36 cellular contexts compared by ENCODE assay signal in genomic region chr10:35667971-35668370, GRCh38.
"Had no signal": no experiment of that assay in that cellular context is flagged by ENCODE, and none has a peak within 500 bp of the region (broad histone marks: within the 10 kb centered on the region; RNA-seq: fewer than 3 reads in every experiment).

No MANE protein-coding gene starts in this region.

- DNase-seq: activated B cell treated with CpG ODN at 0.5 μM for 24 hours; activated CD4-positive, alpha-beta memory T cell treated with anti-CD3 and anti-CD28 coated beads, Interleukin-2, amount 10 ng/mL, durations not matched to agents 7 days and 5 days; activated CD4-positive, alpha-beta T cell treated with anti-CD3 and anti-CD28 coated beads for 4 hours; activated CD4-positive, alpha-beta T cell treated with anti-CD3 and anti-CD28 coated beads, Interleukin-2, amount 10 ng/mL, durations not matched to agents 24 days and 14 days; activated CD4-positive, alpha-beta T cell treated with anti-CD3 and anti-CD28 coated beads, Interleukin-2, amount 50 U/mL, for 1 hour; activated CD4-positive, alpha-beta T cell treated with anti-CD3 and anti-CD28 coated beads, Interleukin-2, amount 50 U/mL, for 4 hours; activated CD4-positive, CD25-positive, alpha-beta regulatory T cell treated with anti-CD3 and anti-CD28 coated beads, Interleukin-2, amount 50 U/mL, for 72 hours; activated CD8-positive, alpha-beta memory T cell treated with anti-CD3 and anti-CD28 coated beads for 24 hours; activated CD8-positive, alpha-beta memory T cell treated with anti-CD3 and anti-CD28 coated beads, Interleukin-2, amount 10 ng/mL, durations not matched to agents 7 days and 5 days; activated CD8-positive, alpha-beta memory T cell treated with anti-CD3 and anti-CD28 coated beads, Interleukin-2, amount 50 U/mL, for 48 hours; activated CD8-positive, alpha-beta T cell treated with anti-CD3 and anti-CD28 coated beads, Interleukin-2, amount 10 ng/mL, durations not matched to agents 7 days and 5 days; activated effector memory CD4-positive, alpha-beta T cell treated with Interleukin-2 at 50 U/mL for 16 hours; activated gamma-delta T cell; activated naive CD4-positive, alpha-beta T cell treated with anti-CD3 and anti-CD28 coated beads, Interleukin-2, amount 10 ng/mL, durations not matched to agents 7 days and 5 days; activated naive CD4-positive, alpha-beta T cell treated with Interleukin-2 at 50 U/mL for 16 hours; activated naive CD8-positive, alpha-beta T cell treated with anti-CD3 and anti-CD28 coated beads, Interleukin-2, amount 10 ng/mL, durations not matched to agents 7 days and 5 days; activated naive CD8-positive, alpha-beta T cell treated with anti-CD3 and anti-CD28 coated beads, Interleukin-2, amount 50 U/mL, for 24 hours; activated T-cell treated with anti-CD3 and anti-CD28 coated beads, Interleukin-2, amount 50 U/mL, for 24 hours; activated T-cell treated with anti-CD3 and anti-CD28 coated beads, Interleukin-2, amount 50 U/mL, for 48 hours; amygdala; anterior cingulate cortex; caudate nucleus; cerebellar nuclear complex; T-helper 1 cell; T-helper 2 cell; T-helper 9 cell had no signal

- H3K9me3 ChIP-seq: ascending aorta had no signal

- H3K4me3 Mint-ChIP-seq: activated B cell treated with CpG ODN at 0.5 μM for 24 hours; activated CD4-positive, alpha-beta memory T cell treated with anti-CD3 and anti-CD28 coated beads, Interleukin-2, amount 10 ng/mL, durations not matched to agents 7 days and 5 days; activated CD4-positive, alpha-beta T cell treated with anti-CD3 and anti-CD28 coated beads, Interleukin-2, amount 10 ng/mL, durations not matched to agents 24 days and 14 days; activated CD8-positive, alpha-beta memory T cell treated with anti-CD3 and anti-CD28 coated beads, Interleukin-2, amount 10 ng/mL, durations not matched to agents 7 days and 5 days; activated CD8-positive, alpha-beta T cell treated with anti-CD3 and anti-CD28 coated beads, Interleukin-2, amount 10 ng/mL, durations not matched to agents 7 days and 5 days; activated naive CD4-positive, alpha-beta T cell treated with anti-CD3 and anti-CD28 coated beads, Interleukin-2, amount 10 ng/mL, durations not matched to agents 7 days and 5 days; activated naive CD4-positive, alpha-beta T cell treated with anti-CD3 and anti-CD28 coated beads, Interleukin-2, amount 50 U/mL, for 24 hours; activated naive CD8-positive, alpha-beta T cell; activated naive CD8-positive, alpha-beta T cell treated with anti-CD3 and anti-CD28 coated beads, Interleukin-2, amount 10 ng/mL, durations not matched to agents 7 days and 5 days; activated naive CD8-positive, alpha-beta T cell treated with anti-CD3 and anti-CD28 coated beads, Interleukin-2, amount 50 U/mL, for 24 hours; activated T-cell treated with anti-CD3 and anti-CD28 coated beads, Interleukin-2, amount 50 U/mL, for 24 hours; central memory CD8-positive, alpha-beta T cell; T-helper 1 cell treated with Interleukin-12 subunit alpha and Interleukin-12 subunit beta and Interleukin-4 antibody, amounts not matched to agents 30 μg/mL and 1 μg/mL, for 36 hours; T-helper 2 cell treated with Interferon-gamma antibody and Interleukin-4, amounts not matched to agents 5 μg/mL and 100 μg/mL, for 36 hours had no signal

- H3K27me3 ChIP-seq: ascending aorta, cardiac muscle cell had no signal

- H3K4me1 ChIP-seq: ascending aorta had no signal

- H3K36me3 ChIP-seq: ascending aorta, cardiac muscle cell had no signal

- ATAC-seq: activated CD8-positive, alpha-beta memory T cell treated with anti-CD3 and anti-CD28 coated beads, Interleukin-2, amount 10 ng/mL, durations not matched to agents 7 days and 5 days; activated CD8-positive, alpha-beta T cell treated with anti-CD3 and anti-CD28 coated beads, Interleukin-2, amount 10 ng/mL, durations not matched to agents 7 days and 5 days; activated naive CD8-positive, alpha-beta T cell treated with anti-CD3 and anti-CD28 coated beads, Interleukin-2, amount 50 U/mL, for 24 hours had no signal

- H3K36me3 Mint-ChIP-seq: activated naive CD4-positive, alpha-beta T cell treated with anti-CD3 and anti-CD28 coated beads, Interleukin-2, amount 10 ng/mL, durations not matched to agents 7 days and 5 days; activated naive CD4-positive, alpha-beta T cell treated with anti-CD3 and anti-CD28 coated beads, Interleukin-2, amount 50 U/mL, for 24 hours; brain had no signal

- H3K4me1 Mint-ChIP-seq: activated B cell treated with CpG ODN at 0.5 μM for 24 hours; activated CD4-positive, alpha-beta memory T cell treated with anti-CD3 and anti-CD28 coated beads, Interleukin-2, amount 10 ng/mL, durations not matched to agents 7 days and 5 days; activated CD4-positive, alpha-beta T cell treated with anti-CD3 and anti-CD28 coated beads, Interleukin-2, amount 10 ng/mL, durations not matched to agents 24 days and 14 days; activated CD8-positive, alpha-beta memory T cell treated with anti-CD3 and anti-CD28 coated beads, Interleukin-2, amount 10 ng/mL, durations not matched to agents 7 days and 5 days; activated naive CD4-positive, alpha-beta T cell treated with anti-CD3 and anti-CD28 coated beads, Interleukin-2, amount 10 ng/mL, durations not matched to agents 7 days and 5 days; activated naive CD4-positive, alpha-beta T cell treated with anti-CD3 and anti-CD28 coated beads, Interleukin-2, amount 50 U/mL, for 24 hours; activated naive CD8-positive, alpha-beta T cell treated with anti-CD3 and anti-CD28 coated beads, Interleukin-2, amount 10 ng/mL, durations not matched to agents 7 days and 5 days; activated naive CD8-positive, alpha-beta T cell treated with anti-CD3 and anti-CD28 coated beads, Interleukin-2, amount 50 U/mL, for 24 hours; central memory CD8-positive, alpha-beta T cell had no signal

- H3K4me3 ChIP-seq: ascending aorta, cardiac muscle cell had no signal

- H3K27me3 Mint-ChIP-seq: activated B cell treated with CpG ODN at 0.5 μM for 24 hours; activated CD4-positive, alpha-beta memory T cell treated with anti-CD3 and anti-CD28 coated beads, Interleukin-2, amount 10 ng/mL, durations not matched to agents 7 days and 5 days; activated CD4-positive, alpha-beta T cell treated with anti-CD3 and anti-CD28 coated beads, Interleukin-2, amount 10 ng/mL, durations not matched to agents 24 days and 14 days; activated naive CD4-positive, alpha-beta T cell treated with anti-CD3 and anti-CD28 coated beads, Interleukin-2, amount 10 ng/mL, durations not matched to agents 7 days and 5 days had no signal

- H3K27ac ChIP-seq: ascending aorta, cardiac muscle cell, VCaP had no signal

- H3K27ac Mint-ChIP-seq: activated B cell treated with CpG ODN at 0.5 μM for 24 hours; activated CD4-positive, alpha-beta memory T cell treated with anti-CD3 and anti-CD28 coated beads, Interleukin-2, amount 10 ng/mL, durations not matched to agents 7 days and 5 days; activated CD4-positive, alpha-beta T cell treated with anti-CD3 and anti-CD28 coated beads, Interleukin-2, amount 10 ng/mL, durations not matched to agents 24 days and 14 days; activated CD8-positive, alpha-beta memory T cell treated with anti-CD3 and anti-CD28 coated beads, Interleukin-2, amount 10 ng/mL, durations not matched to agents 7 days and 5 days; activated CD8-positive, alpha-beta T cell treated with anti-CD3 and anti-CD28 coated beads, Interleukin-2, amount 10 ng/mL, durations not matched to agents 7 days and 5 days; activated naive CD4-positive, alpha-beta T cell treated with anti-CD3 and anti-CD28 coated beads, Interleukin-2, amount 10 ng/mL, durations not matched to agents 7 days and 5 days; activated naive CD4-positive, alpha-beta T cell treated with anti-CD3 and anti-CD28 coated beads, Interleukin-2, amount 50 U/mL, for 24 hours; activated naive CD8-positive, alpha-beta T cell; activated naive CD8-positive, alpha-beta T cell treated with anti-CD3 and anti-CD28 coated beads, Interleukin-2, amount 10 ng/mL, durations not matched to agents 7 days and 5 days; activated naive CD8-positive, alpha-beta T cell treated with anti-CD3 and anti-CD28 coated beads, Interleukin-2, amount 50 U/mL, for 24 hours; activated T-cell treated with anti-CD3 and anti-CD28 coated beads, Interleukin-2, amount 50 U/mL, for 24 hours; activated T-helper 2 cell treated with anti-CD3 and anti-CD28 coated beads, Interferon-gamma antibody, Interleukin-2, Interleukin-4, amounts not matched to agents 10 μg/mL and 5 μg/mL and 100 μg/mL, durations not matched to agents 14 hours and 24 hours and 36 hours; brain; T-helper 1 cell treated with Interleukin-12 subunit alpha and Interleukin-12 subunit beta and Interleukin-4 antibody, amounts not matched to agents 30 μg/mL and 1 μg/mL, for 36 hours; T-helper 2 cell treated with Interferon-gamma antibody and Interleukin-4, amounts not matched to agents 5 μg/mL and 100 μg/mL, for 36 hours had no signal
